ENCODE assay signal across 12 cellular contexts in the genomic region with DNA sequence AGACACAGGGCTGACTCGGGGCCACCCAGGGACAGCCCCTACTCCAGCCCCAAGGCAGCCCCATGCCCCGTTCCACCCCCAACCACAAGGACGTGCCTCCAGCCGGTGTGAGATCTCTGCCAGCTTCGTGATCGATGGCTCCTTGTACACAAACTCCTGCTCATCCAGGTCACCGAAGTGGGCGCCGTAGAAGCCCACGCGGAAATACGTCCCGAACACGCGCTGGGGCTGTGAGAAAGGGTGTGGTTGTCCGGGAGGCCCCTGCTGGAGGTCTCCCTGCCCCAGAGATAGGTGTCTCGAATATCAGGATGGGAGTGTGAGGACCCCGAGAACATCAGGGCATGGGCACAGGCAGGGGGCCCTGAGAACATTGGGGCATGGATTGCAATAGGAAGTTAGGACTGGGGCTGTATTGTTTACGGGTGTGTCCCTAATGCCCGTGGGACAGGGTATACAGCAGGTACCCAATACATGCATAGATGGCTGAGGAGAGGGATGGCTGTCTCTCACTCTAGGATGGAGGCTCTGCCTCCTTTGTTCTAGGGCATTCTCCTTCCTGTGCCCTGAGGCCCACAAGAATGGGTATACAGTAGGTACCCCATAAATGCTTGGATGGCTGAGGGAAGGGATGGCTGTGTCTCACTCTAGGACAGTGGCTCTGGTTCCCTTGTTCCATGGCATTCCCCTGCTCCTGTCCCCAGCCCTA. TPM values are rescaled to one million over a fixed set of nuclear protein-coding genes. Genes with fewer than 3 reads are reported as not detected.
DNase-seq lines count a peak whose midpoint lies in the region; ATAC-seq and TF ChIP-seq lines count a peak whose summit lies in the region.
"Had no signal": no experiment of that assay in that cellular context is flagged by ENCODE, and none has a peak within 500 bp of the region (broad histone marks: within the 10 kb centered on the region; RNA-seq: fewer than 3 reads in every experiment).

No MANE protein-coding gene starts in this region.

- H2AFZ ChIP-seq in neuronal stem cell (ENCODE audit: low read length) = no peak overlapping the region

- no peaks in the 10 kb centered on the region for H3K79me1 ChIP-seq in neuronal stem cell (ENCODE audit: low read depth, low read length)

- no peak overlapping the region for H3K4ac ChIP-seq in neuronal stem cell (ENCODE audit: low read length)

- peaks cover 7 to 47% (median 17%) of the 10 kb centered on the region in 3 donors for H3K4me1 ChIP-seq in esophagus squamous epithelium
- H3K4me1 ChIP-seq in neuronal stem cell (ENCODE audit: control insufficient read depth in 2 of 2, insufficient read depth in 1 of 2, low read depth in 1 of 2, low read length in 2 of 2) = peaks cover 0 to 2% of the 10 kb centered on the region in 2 donors
- peaks cover 15 to 30% (median 24%) of the 10 kb centered on the region in 4 donors for H3K4me1 ChIP-seq in upper lobe of left lung

- no peak overlapping the region for H2BK120ac ChIP-seq in neuronal stem cell (ENCODE audit: low read depth, low read length)

- no peak overlapping the region for H3K18ac ChIP-seq in neuronal stem cell (ENCODE audit: low read length)

- H3K9ac ChIP-seq in neuronal stem cell (ENCODE audit: low read depth, low read length, poor library complexity) = no peak overlapping the region

- intact Hi-C loops in esophagus squamous epithelium (cut with DNase I) = loop anchor here (5.0 to 10.0 kb wide), 2 partner anchors 65 to 168 kb away; no protein-coding TSS in a partner anchor

- TF ChIP-seq CTCF in WERI-Rb-1 (IDR thresholded peaks at IDR 0.05; ENCODE audit: low read depth, low read length) (no peak), esophagus squamous epithelium (IDR thresholded peaks at IDR 0.05) (no peak), upper lobe of left lung (IDR thresholded peaks at IDR 0.05) (no peak)

- no peak overlapping the region for H3K14ac ChIP-seq in neuronal stem cell (ENCODE audit: low read length)

- no peaks in the 10 kb centered on the region for H3K9me3 ChIP-seq in WERI-Rb-1 (ENCODE audit: severe bottlenecking)
- H3K9me3 ChIP-seq in esophagus squamous epithelium = no peaks in the 10 kb centered on the region
- no peaks in the 10 kb centered on the region for H3K9me3 ChIP-seq in neuronal stem cell (replicated peaks in 1 of 2; ENCODE audit: control insufficient read depth in 2 of 2, insufficient read depth in 1 of 2, low read depth in 1 of 2, low read length in 2 of 2)
- no peaks in the 10 kb centered on the region for H3K9me3 ChIP-seq in upper lobe of left lung

- H3K27me3 ChIP-seq in WERI-Rb-1 (ENCODE audit: insufficient read depth, low read depth, severe bottlenecking) (no peaks in the 10 kb centered on the region), esophagus squamous epithelium (no peaks in the 10 kb centered on the region), neuronal stem cell (ENCODE audit: control insufficient read depth in 3 of 3, insufficient read depth in 3 of 3, low read depth in 1 of 3, low read length in 3 of 3) (no peaks in the 10 kb centered on the region), upper lobe of left lung (no peaks in the 10 kb centered on the region)

- no peak overlapping the region for H2AK5ac ChIP-seq in neuronal stem cell (ENCODE audit: low read depth, low read length)

- no peak overlapping the region for H4K91ac ChIP-seq in neuronal stem cell (ENCODE audit: low read depth, low read length, poor library complexity)

- no peak overlapping the region for H2BK5ac ChIP-seq in neuronal stem cell (ENCODE audit: low read length)

- H4K8ac ChIP-seq in neuronal stem cell (ENCODE audit: low read depth, low read length) = no peak overlapping the region

- ATAC-seq in upper lobe of left lung (ENCODE audit: low FRiP score in 2 of 2) = no peak

- H3K23ac ChIP-seq in neuronal stem cell (ENCODE audit: low read depth, low read length, poor library complexity) = peak overlapping the region; percentile 40

- peak; percentile 27 for DNase-seq in WERI-Rb-1
- no peak for DNase-seq in esophagus squamous epithelium (lab: John Stamatoyannopoulos, UW)
- DNase-seq in neuronal stem cell (ENCODE audit: low spot score) = no peak
- DNase-seq in upper lobe of left lung = no peak
- no peak for DNase-seq in NCI-H82 (lab: John Stamatoyannopoulos, UW)
- DNase-seq in retina = no peak
- DNase-seq in NCI-H2029 (lab: John Stamatoyannopoulos, UW) = no peak
- DNase-seq: activated B cell treated with CpG ODN at 0.5 μM for 24 hours; activated T-cell treated with anti-CD3 and anti-CD28 coated beads, Interleukin-2, amount 50 U/mL, for 24 hours had no signal

- H3K27ac ChIP-seq in WERI-Rb-1 = peak overlapping the region; percentile 8; the same call in 1 of the 2 replicates
- H3K27ac ChIP-seq in esophagus squamous epithelium = peak overlapping the region; percentile 67 to 93 (median 88)
- no peak overlapping the region for H3K27ac ChIP-seq in neuronal stem cell (replicated peaks; ENCODE audit: low read length)
- peak overlapping the region; percentile 75 to 85 (median 82) for H3K27ac ChIP-seq in upper lobe of left lung

- WGBS in esophagus squamous epithelium, 2 donors = 52 to 93% methylated on average over 3 to 8 of the region's 20 CpGs
- no CpG with 5 or more reads among the region's 20 CpGs for WGBS in neuronal stem cell (ENCODE audit: extremely low coverage in 2 of 2, insufficient read length in 2 of 2, insufficient replicate concordance in 1 of 2), 2 donors
- WGBS in upper lobe of left lung, 2 donors = 89% methylated on average over 14 to 18 of the region's 20 CpGs

- no peak overlapping the region for H3K4me3 ChIP-seq in WERI-Rb-1 (ENCODE audit: low read depth, low read length)
- H3K4me3 ChIP-seq in esophagus squamous epithelium = peak overlapping the region in 1 of 4 donors; percentile 15
- no peak overlapping the region for H3K4me3 ChIP-seq in neuronal stem cell (ENCODE audit: low read length in 2 of 2)
- no peak overlapping the region for H3K4me3 ChIP-seq in upper lobe of left lung

- no peak for TF ChIP-seq EP300 in upper lobe of left lung (IDR thresholded peaks at IDR 0.05)

- no peaks in the 10 kb centered on the region for H3K36me3 ChIP-seq in WERI-Rb-1
- H3K36me3 ChIP-seq in esophagus squamous epithelium = peaks cover 0 to 60% (median 0%) of the 10 kb centered on the region in 3 donors
- H3K36me3 ChIP-seq in neuronal stem cell (replicated peaks in 1 of 2; ENCODE audit: control insufficient read depth in 2 of 2, insufficient read depth in 2 of 2, low read length in 2 of 2) = peaks cover 0 to 55% of the 10 kb centered on the region in 2 donors
- H3K36me3 ChIP-seq in upper lobe of left lung = peaks cover 0 to 82% (median 20%) of the 10 kb centered on the region in 4 donors

- H2BK15ac ChIP-seq in neuronal stem cell (ENCODE audit: low read length) = no peak overlapping the region

- no peak for TF ChIP-seq POLR2A in esophagus squamous epithelium (IDR thresholded peaks at IDR 0.05)
- no peak for TF ChIP-seq POLR2A in upper lobe of left lung (IDR thresholded peaks at IDR 0.05)

- H3K4me2 ChIP-seq in neuronal stem cell (ENCODE audit: insufficient read depth, low read length, poor library complexity, severe bottlenecking) = no peak overlapping the region

- H2BK12ac ChIP-seq in neuronal stem cell (ENCODE audit: low read length) = no peak overlapping the region

RNA-seq across cellular contexts. Expression of gene KANK2, which starts 5.3 kb away (rescaled TPM):
- 100 to 1,000 TPM in 1 of 4 donors, 10 to 100 TPM in 3; 29.3 to 287 (median 57.1) TPM for total RNA-seq in esophagus squamous epithelium
- 19.8 TPM for polyA plus RNA-seq in neuronal stem cell (2013, experiment 1 of 2)
- 19.2 TPM for polyA plus RNA-seq in neuronal stem cell (2013, experiment 2 of 2)
- total RNA-seq in upper lobe of left lung = 100 to 1,000 TPM; 144 to 295 (median 240) TPM

RNA-seq across cellular contexts. Expression of gene ANGPTL8, which starts 36.8 kb away (rescaled TPM):
- total RNA-seq in esophagus squamous epithelium (not detected), upper lobe of left lung (1 to 10 TPM in 1 of 6 donors, not detected in 5; 5.2 TPM)
- 0.43 TPM for polyA plus RNA-seq in neuronal stem cell (2013, experiment 1 of 2)
- not detected for polyA plus RNA-seq in neuronal stem cell (2013, experiment 2 of 2)
- total RNA-seq: activated B cell treated with CpG ODN at 0.5 μM for 24 hours, HT-29, NCI-H460, SK-MEL-5 had no signal

RNA-seq across cellular contexts. Expression of gene SPC24, which starts 47.1 kb away (rescaled TPM):
- total RNA-seq in esophagus squamous epithelium = 10 to 100 TPM in 1 of 4 donors, 1 to 10 TPM in 3; 2.9 to 10.9 (median 6.3) TPM
- polyA plus RNA-seq in neuronal stem cell (2013, experiment 1 of 2) = 21.3 TPM
- 22.7 TPM for polyA plus RNA-seq in neuronal stem cell (2013, experiment 2 of 2)
- 10 to 100 TPM in 1 of 6 donors, 1 to 10 TPM in 4, not detected in 1; 1.4 to 13.3 (median 2.1) TPM for total RNA-seq in upper lobe of left lung

RNA-seq across cellular contexts. Expression of gene DOCK6, which starts 59.7 kb away (rescaled TPM):
- total RNA-seq in esophagus squamous epithelium (10 to 100 TPM; 19.7 to 94.0 (median 33.3) TPM), upper lobe of left lung (100 to 1,000 TPM in 3 of 6 donors, 10 to 100 TPM in 3; 34.5 to 203 (median 116) TPM)
- polyA plus RNA-seq in neuronal stem cell (2013, experiment 1 of 2) = 17.4 TPM
- 16.5 TPM for polyA plus RNA-seq in neuronal stem cell (2013, experiment 2 of 2)
